ENCODE assay signal across 17 cellular contexts in genomic region chr16:14608604-14609003, GRCh38.
DNase-seq lines count a peak whose midpoint lies in the region; ATAC-seq and TF ChIP-seq lines count a peak whose summit lies in the region.
"Had no signal": no experiment of that assay in that cellular context is flagged by ENCODE, and none has a peak within 500 bp of the region (broad histone marks: within the 10 kb centered on the region; RNA-seq: fewer than 3 reads in every experiment).

No MANE protein-coding gene starts in this region.

- peaks cover 47% of the 10 kb centered on the region for H3F3A ChIP-seq in DOHH2 (ENCODE audit: control insufficient read depth, insufficient read depth)

- H3K9me3 ChIP-seq in DOHH2 (ENCODE audit: control insufficient read depth, insufficient read depth, low read length) (no peaks in the 10 kb centered on the region), SK-N-MC (ENCODE audit: low read depth, low read length) (no peaks in the 10 kb centered on the region)
- H3K9me3 ChIP-seq: BE2C, sigmoid colon, SK-N-SH had no signal

- peaks cover 46% of the 10 kb centered on the region for H3K79me2 ChIP-seq in DOHH2 (ENCODE audit: control insufficient read depth, low read length)

- H3K27ac ChIP-seq in DOHH2 (ENCODE audit: low read depth, low read length) (peak overlapping the region; percentile 99), SK-N-MC (peak overlapping the region; percentile 61)
- H3K27ac ChIP-seq: sigmoid colon had no signal

- no peaks in the 10 kb centered on the region for H3K9me2 ChIP-seq in DOHH2 (replicated peaks; ENCODE audit: control insufficient read depth, low read length)
- H3K9me2 ChIP-seq: SK-N-SH had no signal

- H3K27me3 ChIP-seq in DOHH2 (ENCODE audit: control insufficient read depth, low read length), result no peaks in the 10 kb centered on the region
- H3K27me3 ChIP-seq: BE2C, sigmoid colon had no signal

- no peak for TF ChIP-seq CTCF in DOHH2 (IDR thresholded peaks at IDR 0.05; ENCODE audit: low read depth, low read length, poor library complexity, severe bottlenecking)

- H3K36me3 ChIP-seq in DOHH2 (ENCODE audit: control insufficient read depth, low read length), result peaks cover 74% of the 10 kb centered on the region
- peaks cover 56% of the 10 kb centered on the region for H3K36me3 ChIP-seq in SK-N-MC (ENCODE audit: insufficient read depth, low read length)

- DNase-seq in SK-N-MC (ENCODE audit: low read depth, low spot score) (no peak), medulla oblongata (ENCODE audit: extremely low spot score) (peak; percentile 30), NCI-H748 treated with DMSO at 0.1 percent for 48 hours (lab: John Stamatoyannopoulos, UW) (no peak), NCI-H526 (lab: John Stamatoyannopoulos, UW) (no peak)
- DNase-seq: activated CD4-positive, alpha-beta T cell treated with anti-CD3 and anti-CD28 coated beads, Interleukin-2, amount 50 U/mL, for 48 hours; activated naive CD8-positive, alpha-beta T cell treated with anti-CD3 and anti-CD28 coated beads for 36 hours; activated T-cell treated with anti-CD3 and anti-CD28 coated beads, Interleukin-2, amount 50 U/mL, for 48 hours; BE2C; DMS153; effector CD4-positive, alpha-beta T cell; kidney; NCI-H1694; sigmoid colon; SK-N-SH had no signal

- H3K4me1 ChIP-seq in DOHH2 (ENCODE audit: control insufficient read depth, low read length), result peaks cover 84% of the 10 kb centered on the region
- H3K4me1 ChIP-seq: BE2C, sigmoid colon had no signal

- H3K4me3 ChIP-seq in DOHH2 (ENCODE audit: low read length) (peak overlapping the region; percentile 84), SK-N-MC (peak overlapping the region; percentile 43)
- H3K4me3 ChIP-seq: sigmoid colon had no signal

- no peaks in the 10 kb centered on the region for H4K20me1 ChIP-seq in DOHH2 (ENCODE audit: control insufficient read depth, insufficient read depth, low read depth, low read length)

- H3K9ac ChIP-seq in SK-N-MC (ENCODE audit: insufficient read length), result peak overlapping the region; percentile 35
- H3K9ac ChIP-seq: SK-N-SH had no signal

- ATAC-seq in GM21619 (IDR thresholded peaks at IDR 0.05; ENCODE audit: unreplicated experiment) (peak; percentile 12), HG03175 (IDR thresholded peaks at IDR 0.05; ENCODE audit: unreplicated experiment) (no peak)

- H3K4me2 ChIP-seq in DOHH2 (ENCODE audit: low read length), result peak overlapping the region; percentile 98
- H3K4me2 ChIP-seq: SK-N-SH had no signal
